Comparison of ENCODE assay signal across 27 cellular contexts in the genomic region with DNA sequence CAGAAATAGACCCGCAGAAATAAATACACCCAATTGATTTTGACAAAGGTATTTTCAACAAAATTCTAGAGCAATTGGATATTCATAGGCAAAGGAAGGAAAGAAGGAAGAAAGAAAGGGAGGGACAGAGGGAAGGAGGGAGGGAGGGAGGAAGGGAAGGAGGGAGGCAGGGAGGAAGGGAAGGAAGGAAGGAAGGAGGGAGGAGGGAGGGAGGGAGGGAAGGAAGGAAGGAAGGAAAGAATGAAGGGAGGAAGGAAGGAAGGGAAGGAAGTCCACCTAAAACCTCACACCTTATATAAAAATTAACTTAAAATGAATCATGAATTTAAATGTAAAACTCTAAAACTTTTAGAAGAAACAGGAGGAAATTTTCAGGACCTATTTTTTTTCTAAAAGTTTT.
"Had no signal": no experiment of that assay in that cellular context is flagged by ENCODE, and none has a peak within 500 bp of the region (broad histone marks: within the 10 kb centered on the region; RNA-seq: fewer than 3 reads in every experiment).

No MANE protein-coding gene starts in this region.

- H3K4me1 ChIP-seq: stomach, suprapubic skin, testis, thyroid gland, tibial artery, tibial nerve, transverse colon, upper lobe of left lung, upper lobe of right lung, uterus, vagina had no signal

- H3K4me3 ChIP-seq: stomach, suprapubic skin, testis, thoracic aorta, thyroid gland, tibial artery, tibial nerve, transverse colon, upper lobe of left lung, upper lobe of right lung, uterus, vagina had no signal

- FAIRE-seq: urothelium cell line had no signal

- H3K27ac ChIP-seq: stomach, suprapubic skin, testis, thoracic aorta, thyroid gland, tibial artery, tibial nerve, transverse colon, upper lobe of left lung, upper lobe of right lung, uterus, vagina had no signal

- ATAC-seq: stimulated activated effector memory CD8-positive, alpha-beta T cell treated with anti-CD3 and anti-CD28 coated beads, Interleukin-12 subunit alpha, Interleukin-12 subunit beta, amount 100 ng/mL, for 72 hours; stimulated activated memory B cell treated with anti-CD40 and anti-IgM and Interleukin-4, amounts not matched to agents 10 μg/mL and 1 μg/mL and 100 μg/mL, for 72 hours; stimulated activated naive B cell treated with anti-CD40 and anti-IgM and Interleukin-4, amounts not matched to agents 10 μg/mL and 1 μg/mL and 100 μg/mL, for 72 hours; stimulated activated naive CD8-positive, alpha-beta T cell treated with anti-CD3 and anti-CD28 coated beads, Interleukin-15, amount 100 ng/mL, for 72 hours; stimulated activated naive CD8-positive, alpha-beta T cell treated with anti-CD3 and anti-CD28 coated beads, Interleukin-15, Interleukin-2, amounts not matched to agents 100 U/mL and 50 U/mL, for 24 hours; upper lobe of right lung had no signal

- H3K9me3 ChIP-seq: stomach, suprapubic skin, testis, thoracic aorta, thyroid gland, tibial artery, tibial nerve, transverse colon, upper lobe of left lung, upper lobe of right lung, uterus, vagina had no signal

- H3K36me3 ChIP-seq: stomach, suprapubic skin, thoracic aorta, thyroid gland, tibial artery, tibial nerve, transverse colon, upper lobe of left lung, upper lobe of right lung, uterus, vagina had no signal

- DNase-seq: stimulated activated CD4-positive, alpha-beta T cell treated with anti-CD3 and anti-CD28 coated beads, Interleukin-2, amount 100 ng/mL, for 48 hours; stimulated activated CD4-positive, alpha-beta T cell treated with anti-CD3 and anti-CD28 coated beads, Interleukin-4, amount 100 ng/mL, for 1 hour; stimulated activated CD4-positive, alpha-beta T cell treated with anti-CD3 and anti-CD28 coated beads, Interleukin-4, amount 100 ng/mL, for 24 hours; stimulated activated CD4-positive, alpha-beta T cell treated with anti-CD3 and anti-CD28 coated beads, Interleukin-4, amount 100 ng/mL, for 4 hours; stimulated activated CD8-positive, alpha-beta memory T cell treated with anti-CD3 and anti-CD28 coated beads, Interleukin-4, amount 100 ng/mL, for 48 hours; stimulated activated naive B cell treated with anti-CD40 and anti-IgM and Interleukin-4, amounts not matched to agents 10 μg/mL and 1 μg/mL and 100 μg/mL, for 72 hours; stimulated activated naive CD4-positive, alpha-beta T cell; stimulated activated naive CD4-positive, alpha-beta T cell treated with Interleukin-2 at 50 U/mL for 16 hours; stimulated activated naive CD8-positive, alpha-beta T cell treated with anti-CD3 and anti-CD28 coated beads, Interleukin-15, amount 100 ng/mL, for 72 hours; stimulated activated naive CD8-positive, alpha-beta T cell treated with anti-CD3 and anti-CD28 coated beads, Interleukin-15, Interleukin-2, amounts not matched to agents 100 U/mL and 50 U/mL, for 24 hours; stomach; substantia nigra; testis; thyroid gland; tibial artery; transverse colon; trophoblast cell; upper lobe of left lung; upper lobe of right lung; uterus had no signal

- H3K27me3 ChIP-seq: suprapubic skin, testis, thyroid gland, tibial artery, tibial nerve, transverse colon, upper lobe of left lung, upper lobe of right lung, uterus, vagina had no signal
